In the genomic region with DNA sequence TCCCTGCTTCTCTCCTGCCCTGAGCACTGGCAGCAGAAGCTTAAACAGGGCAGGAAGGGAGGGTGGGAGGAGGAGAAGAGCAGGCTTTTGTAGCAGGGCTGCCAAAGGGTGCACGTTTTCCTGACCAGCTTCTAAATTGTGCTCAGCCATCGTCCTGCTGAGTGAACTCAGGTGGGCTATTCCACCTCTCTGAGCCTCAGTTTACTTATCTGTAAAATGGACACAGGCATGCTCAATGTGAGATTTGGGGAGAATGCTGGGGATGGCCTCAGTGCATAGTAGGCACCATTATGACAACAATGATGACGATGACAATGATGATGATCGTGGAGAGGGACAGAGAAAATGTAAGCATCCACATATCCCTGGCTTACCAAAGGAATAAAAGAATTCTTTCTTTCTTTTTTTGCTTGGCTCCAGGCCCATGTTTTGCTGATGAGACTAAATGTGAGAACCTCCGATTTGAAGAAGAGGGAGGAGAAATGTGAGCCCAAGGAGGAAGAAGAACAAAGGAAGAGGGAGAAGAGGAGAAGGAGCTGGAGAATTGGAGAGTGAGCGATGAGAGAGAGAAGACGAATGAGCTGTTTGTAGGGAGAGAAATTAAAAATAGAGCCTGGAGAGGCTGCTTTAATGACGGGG, we compare ENCODE assay signal across 21 cellular contexts. TPM values are rescaled to one million over a fixed set of nuclear protein-coding genes. Genes with fewer than 3 reads are reported as not detected.
DNase-seq lines count a peak whose midpoint lies in the region; ATAC-seq, FAIRE-seq and TF ChIP-seq lines count a peak whose summit lies in the region.
"Had no signal": no experiment of that assay in that cellular context is flagged by ENCODE, and none has a peak within 500 bp of the region (broad histone marks: within the 10 kb centered on the region; RNA-seq: fewer than 3 reads in every experiment).

No MANE protein-coding gene starts in this region.

- H3K9ac ChIP-seq in mesendoderm (ENCODE audit: low read length), result no peak overlapping the region
- H3K9ac ChIP-seq: GM23248 had no signal

- peaks cover 73% of the 10 kb centered on the region for H3K27me3 Mint-ChIP-seq in T-helper 17 cell

- H3K18ac ChIP-seq in mesendoderm (ENCODE audit: low read length), result no peak overlapping the region

- H4K8ac ChIP-seq in mesendoderm (ENCODE audit: low read depth, low read length), result no peak overlapping the region

- no peaks in the 10 kb centered on the region for H4K20me1 ChIP-seq in osteoblast (ENCODE audit: insufficient read depth, low read length)

- H3K79me2 ChIP-seq in mesendoderm (ENCODE audit: control insufficient read depth, insufficient read depth, low read length) (no peaks in the 10 kb centered on the region), osteoblast (ENCODE audit: insufficient read depth, low read length) (no peaks in the 10 kb centered on the region)

- H3K23ac ChIP-seq in mesendoderm (ENCODE audit: low read length), result peak overlapping the region; percentile 9

- H3K4me3 ChIP-seq in A549, result no peak overlapping the region
- H3K4me3 ChIP-seq in mesendoderm (ENCODE audit: low read length), result no peak overlapping the region
- no peak overlapping the region for H3K4me3 ChIP-seq in osteoblast (ENCODE audit: insufficient read depth, low read length)
- H3K4me3 ChIP-seq: GM12878, GM23248 had no signal

- FAIRE-seq in A549 (lab: Jason Lieb, UNC), result no peak
- FAIRE-seq: GM12878, GM19239, H1 had no signal

- H3K36me3 Mint-ChIP-seq in T-helper 17 cell (ENCODE audit: low read depth), result no peaks in the 10 kb centered on the region
- H3K36me3 Mint-ChIP-seq: CD8-positive, alpha-beta T cell had no signal

- H3K36me3 ChIP-seq in mesendoderm (ENCODE audit: control insufficient read depth, insufficient read depth, low read length) (no peaks in the 10 kb centered on the region), osteoblast (ENCODE audit: insufficient read depth, low read length) (no peaks in the 10 kb centered on the region)

- 22% methylated on average over 8 of the region's 8 CpGs for WGBS in A549 (ENCODE audit: missing lambda C conversion rate)
- WGBS in mesendoderm (ENCODE audit: extremely low coverage, insufficient coverage, low lambda C conversion rate), result no CpG with 5 or more reads among the region's 8 CpGs

- H3K4me2 ChIP-seq in A549, result no peak overlapping the region
- H3K4me2 ChIP-seq in mesendoderm (ENCODE audit: low read length), result no peak overlapping the region
- H3K4me2 ChIP-seq in osteoblast (ENCODE audit: insufficient read depth, low read length), result no peak overlapping the region

- H3K27me3 ChIP-seq in mesendoderm (ENCODE audit: insufficient read depth, low read length, poor library complexity) (no peaks in the 10 kb centered on the region), osteoblast (ENCODE audit: insufficient read depth, low read length) (peaks cover 31% of the 10 kb centered on the region)

- DNase-seq in A549 (ENCODE audit: low read depth in 1 of 2, low spot score in 1 of 2) (no peak), T-helper 17 cell (no peak), mesendoderm (no peak), osteoblast (ENCODE audit: insufficient read length, low spot score, missing footprints) (peak; percentile 35), EL (no peak), KBM-7 (no peak), NCI-H524 treated with DMSO at 0.1 percent for 48 hours (lab: John Stamatoyannopoulos, UW) (no peak)
- DNase-seq: 8988T; C1 segment of cervical spinal cord; Caco-2; CD8-positive, alpha-beta T cell; DMS153; DND-41; GDM1; GM23248; H7; HCEC 1CT had no signal

- no peak overlapping the region for H3K56ac ChIP-seq in mesendoderm (ENCODE audit: low read length)

- ATAC-seq in A549 (no peak), T-helper 17 cell (no peak)
- ATAC-seq: CD8-positive, alpha-beta T cell; GM12878 had no signal

- no peak for TF ChIP-seq POLR2A in A549 (IDR thresholded peaks at IDR 0.05; ENCODE audit: low read length)

- H3K27ac ChIP-seq in A549 (no peak overlapping the region; a peak in 1 of 6 replicates), mesendoderm (ENCODE audit: low read depth, low read length) (no peak overlapping the region), osteoblast (ENCODE audit: low read depth, low read length) (no peak overlapping the region)
- H3K27ac ChIP-seq: GM23248 had no signal

- no peak overlapping the region for H2BK15ac ChIP-seq in mesendoderm (replicated peaks; ENCODE audit: low read depth)

- no peak overlapping the region for H3K4me3 Mint-ChIP-seq in T-helper 17 cell
- H3K4me3 Mint-ChIP-seq: CD8-positive, alpha-beta T cell had no signal

- H3K9me3 ChIP-seq in A549 (no peaks in the 10 kb centered on the region), T-helper 17 cell (ENCODE audit: control insufficient read depth, low read length, poor library complexity, severe bottlenecking) (no peaks in the 10 kb centered on the region), osteoblast (ENCODE audit: low read depth, low read length) (no peaks in the 10 kb centered on the region)
- H3K9me3 ChIP-seq: Caco-2 had no signal

- in situ Hi-C loops in KBM-7 (cut with MboI; ENCODE audit: low pct_unique_long_range_greater_than_20kb, low sequenced_read_pairs), result no loop called here

- H4K5ac ChIP-seq in mesendoderm (ENCODE audit: low read length), result no peak overlapping the region

- H2AFZ ChIP-seq in osteoblast (ENCODE audit: low read length), result no peak overlapping the region
- H2AFZ ChIP-seq: GM23248 had no signal

- H3K4ac ChIP-seq in mesendoderm (ENCODE audit: low read depth, low read length), result no peak overlapping the region

- peak overlapping the region; percentile 51 for H3K27ac Mint-ChIP-seq in T-helper 17 cell
- H3K27ac Mint-ChIP-seq: CD8-positive, alpha-beta T cell had no signal

- TF ChIP-seq CTCF in A549 (IDR thresholded peaks at IDR 0.05) (no peak), osteoblast (IDR thresholded peaks at IDR 0.05; ENCODE audit: extremely low read depth, low read depth, low read length) (no peak)

- H2AK5ac ChIP-seq in mesendoderm (ENCODE audit: low read length), result no peak overlapping the region

- TF ChIP-seq EP300 in A549 (IDR thresholded peaks at IDR 0.05), result no peak

- TF ChIP-seq RAD21 in A549 (conservative IDR thresholded peaks at IDR 0.05 in 1 of 2, IDR thresholded peaks at IDR 0.05 in 1 of 2), result no peak

- H3K4me1 ChIP-seq in A549 (no peaks in the 10 kb centered on the region; the same call in 2 of the 3 replicates), mesendoderm (ENCODE audit: control insufficient read depth, low read depth, low read length) (no peaks in the 10 kb centered on the region), osteoblast (ENCODE audit: insufficient read depth, low read length) (no peaks in the 10 kb centered on the region)
- H3K4me1 ChIP-seq: Caco-2 had no signal

- no peak overlapping the region for H2BK5ac ChIP-seq in mesendoderm (ENCODE audit: low read length)

- H3K79me1 ChIP-seq in mesendoderm (ENCODE audit: low read length), result no peaks in the 10 kb centered on the region

- CTCF ChIA-PET in A549 (lab: Yijun Ruan, JAX), result interaction anchor here (0.9 to 13.1 kb wide), 15 partner anchors 13 to 306 kb away, joined by 3 to 124 read pairs (median 8); no protein-coding TSS in a partner anchor

- peaks cover 8% of the 10 kb centered on the region for H3K4me1 Mint-ChIP-seq in T-helper 17 cell

- POLR2A ChIA-PET in A549 (lab: Yijun Ruan, JAX), result no interaction called here

- H2BK120ac ChIP-seq in mesendoderm (ENCODE audit: low read depth, low read length), result no peak overlapping the region

TF ChIP-seq in A549, 52 proteins besides CTCF, POLR2A, EP300 and RAD21:
- TF ChIP-seq MAFK (IDR thresholded peaks at IDR 0.05; ENCODE audit: partially characterized antibody), result peak; percentile 61
- no peak for TF ChIP-seq RNF2 (IDR thresholded peaks at IDR 0.05; ENCODE audit: borderline replicate concordance, low read depth)
- TF ChIP-seq HOXA7 (CRISPR knock-in tag; IDR thresholded peaks at IDR 0.05), result no peak
TF ChIP-seq in A549: peak in this region for 1.

RNA-seq across cellular contexts. Expression of gene CUX2, which starts 8.1 kb away (rescaled TPM):
- 0.04 and 0.06 TPM in 2 replicates for polyA plus RNA-seq in A549 (2011; rRNA removed)
- 0.03 and 0.04 TPM in 2 replicates for polyA plus RNA-seq in A549 (2012; cell fraction: cytosol; rRNA removed)
- 0.02 and 0.05 TPM in 2 replicates for polyA plus RNA-seq in A549 (2012; cell fraction: nucleus; rRNA removed)
- 0.04 to 0.07 TPM (median 0.04 TPM) in 3 replicates for polyA plus RNA-seq in A549 (2017; fragmentation: RNase III; extraction: RNeasy Plus Mini Kit Qiagen cat#74134 plus additional on column Dnase treatment)
- polyA minus RNA-seq in A549 (2011; rRNA and poly(A)+ RNA removed), result 0.04 and 0.10 TPM in 2 replicates
- not detected for total RNA-seq in T-helper 17 cell
- polyA plus RNA-seq in mesendoderm (2013, experiment 1 of 2), result 2.2 TPM
- 2.2 TPM for polyA plus RNA-seq in mesendoderm (2013, experiment 2 of 2)
- total RNA-seq in osteoblast, result not detected in 2 replicates
- total RNA-seq: Caco-2, GM23248 had no signal
- polyA plus RNA-seq: BJ, GM23248 had no signal
